8 cellular contexts compared by ENCODE assay signal in genomic region chr4:39365360-39365759, GRCh38. TPM values are rescaled to one million over a fixed set of nuclear protein-coding genes. Genes with fewer than 3 reads are reported as not detected.
DNase-seq lines count a peak whose midpoint lies in the region; ATAC-seq and TF ChIP-seq lines count a peak whose summit lies in the region.

No MANE protein-coding gene starts in this region.

- H3K4me1 Mint-ChIP-seq in Calu3 (ENCODE audit: low read depth, unreplicated experiment), result peaks cover 11% of the 10 kb centered on the region
- H3K4me1 Mint-ChIP-seq in effector memory CD8-positive, alpha-beta T cell (ENCODE audit: low read depth in 2 of 2), result peaks cover 22 to 39% of the 10 kb centered on the region in 2 donors

- no peak for DNase-seq in Calu3
- DNase-seq in MG63, result no peak
- DNase-seq in effector memory CD8-positive, alpha-beta T cell, result no peak
- DNase-seq in MV-4-11 (lab: John Stamatoyannopoulos, UW), result no peak
- DNase-seq in NCI-H2081 treated with DMSO at 0.1 percent for 48 hours (lab: John Stamatoyannopoulos, UW), result no peak

- peaks cover 17 to 25% of the 10 kb centered on the region in 2 experiments for H3K4me1 ChIP-seq in neutrophil (ENCODE audit: control insufficient read depth in 1 of 2, insufficient read depth in 1 of 2, low read depth in 1 of 2, low read length in 1 of 2)

- no peaks in the 10 kb centered on the region for H3K9me3 ChIP-seq in MG63
- H3K9me3 ChIP-seq in neutrophil, result no peaks in the 10 kb centered on the region

- H3K27me3 ChIP-seq in MG63 (no peaks in the 10 kb centered on the region), neutrophil (no peaks in the 10 kb centered on the region)

- H3K27ac Mint-ChIP-seq in Calu3 (ENCODE audit: unreplicated experiment), result peak overlapping the region; percentile 85
- peak overlapping the region; percentile 96 for H3K27ac Mint-ChIP-seq in effector memory CD8-positive, alpha-beta T cell

- peak overlapping the region; percentile 79 for H3K27ac ChIP-seq in neutrophil

- CTCF ChIA-PET in Calu3 (lab: Charles Lee), result interaction anchor here (0.6 kb wide), 1 partner anchor 149 kb away, joined by 3 read pairs; no protein-coding TSS in a partner anchor

- intact Hi-C loops in Calu3 (cut with micrococcal nuclease; ENCODE audit: unreplicated experiment), result no loop called here

- peak overlapping the region; percentile 87 for H3K4me3 Mint-ChIP-seq in Calu3 (ENCODE audit: low read depth, unreplicated experiment)
- H3K4me3 Mint-ChIP-seq in effector memory CD8-positive, alpha-beta T cell, result peak overlapping the region; percentile 89 to 94

- no peak for TF ChIP-seq CTCF in Calu3 (IDR thresholded peaks at IDR 0.05; ENCODE audit: unreplicated experiment)
- TF ChIP-seq CTCF in neutrophil (IDR thresholded peaks at IDR 0.05), result no peak

- no TSS peak for BruUV-seq in Calu3 (replicated peaks; lab: Mats Ljungman, UMichigan)

- H3K4me3 ChIP-seq in MG63 (peak overlapping the region; percentile 80), neutrophil (ENCODE audit: low read depth in 1 of 2, low read length in 1 of 2) (peak overlapping the region; percentile 88 to 93)

- no peak for ATAC-seq in effector memory CD8-positive, alpha-beta T cell (replicated peaks)
- no peak for ATAC-seq in HG02852 (IDR thresholded peaks at IDR 0.05; ENCODE audit: unreplicated experiment)
- ATAC-seq in HG03439 (IDR thresholded peaks at IDR 0.05; ENCODE audit: unreplicated experiment), result no peak

- no peaks in the 10 kb centered on the region for H3K27me3 Mint-ChIP-seq in Calu3 (ENCODE audit: unreplicated experiment)
- H3K27me3 Mint-ChIP-seq in effector memory CD8-positive, alpha-beta T cell, result no peaks in the 10 kb centered on the region

- H3K9me3 Mint-ChIP-seq in Calu3 (ENCODE audit: low read depth, unreplicated experiment), result no peaks in the 10 kb centered on the region
- H3K9me3 Mint-ChIP-seq in effector memory CD8-positive, alpha-beta T cell, result no peaks in the 10 kb centered on the region

- peaks cover 3% of the 10 kb centered on the region; the same call in 1 of the 2 replicates for H3K36me3 ChIP-seq in MG63
- H3K36me3 ChIP-seq in neutrophil, result no peaks in the 10 kb centered on the region

- H3K36me3 Mint-ChIP-seq in Calu3 (ENCODE audit: insufficient read depth, unreplicated experiment), result peaks cover 21% of the 10 kb centered on the region
- peaks cover 33% of the 10 kb centered on the region for H3K36me3 Mint-ChIP-seq in effector memory CD8-positive, alpha-beta T cell (ENCODE audit: insufficient read depth)

RNA-seq across cellular contexts. Expression of gene RFC1, which starts 0.8 kb away (rescaled TPM):
- 33.3 and 37.0 TPM in 2 replicates for total RNA-seq in Calu3 (2022)
- 35.6 and 46.0 TPM in 2 replicates for total RNA-seq in MG63 (2014; rRNA removed; shearing (Covaris generic); ENCODE audit: low replicate concordance)

RNA-seq across cellular contexts. Expression of gene KLB, which starts 41.4 kb away (rescaled TPM):
- total RNA-seq in Calu3 (2022), result 0.07 and 0.09 TPM in 2 replicates
- total RNA-seq in MG63 (2014; rRNA removed; shearing (Covaris generic); ENCODE audit: low replicate concordance), result not detected in 2 replicates
